In genomic region chr7:34341331-34341730, GRCh38 we compare ENCODE assay signal across 16 cellular contexts.
A peak's percentile ranks its signal among the peaks of the same experiment; 100 is the strongest.
DNase-seq lines count a peak whose midpoint lies in the region; ATAC-seq and TF ChIP-seq lines count a peak whose summit lies in the region.
"Had no signal": no experiment of that assay in that cellular context is flagged by ENCODE, and none has a peak within 500 bp of the region (broad histone marks: within the 10 kb centered on the region; RNA-seq: fewer than 3 reads in every experiment).

No MANE protein-coding gene starts in this region.

- H3K27me3 Mint-ChIP-seq in HFFc6 (ENCODE audit: insufficient read depth): peaks cover 4% of the 10 kb centered on the region
- H3K27me3 Mint-ChIP-seq: activated naive CD8-positive, alpha-beta T cell treated with anti-CD3 and anti-CD28 coated beads, Interleukin-2, amount 50 U/mL, for 24 hours had no signal

- peaks cover 44% of the 10 kb centered on the region for H3K4me1 Mint-ChIP-seq in HFFc6 (ENCODE audit: low read depth)
- H3K4me1 Mint-ChIP-seq: activated naive CD8-positive, alpha-beta T cell treated with anti-CD3 and anti-CD28 coated beads, Interleukin-2, amount 50 U/mL, for 24 hours; T-helper 17 cell had no signal

- no peak overlapping the region for H3K4me3 ChIP-seq in retinal pigment epithelial cell (ENCODE audit: low read length)

- peaks cover 16% of the 10 kb centered on the region; the same call in 1 of the 2 replicates for H3K36me3 Mint-ChIP-seq in HFFc6 (ENCODE audit: low read depth)

- H3K4me3 Mint-ChIP-seq in HFFc6: no peak overlapping the region
- H3K4me3 Mint-ChIP-seq: activated naive CD8-positive, alpha-beta T cell treated with anti-CD3 and anti-CD28 coated beads, Interleukin-2, amount 50 U/mL, for 24 hours; T-helper 17 cell had no signal

- H3K27ac ChIP-seq in RWPE1: no peak overlapping the region

- POLR2A ChIA-PET in RWPE1 (lab: Yijun Ruan, JAX; ENCODE audit: low non-redundant PET): no interaction called here

- no peak overlapping the region for H3K27ac Mint-ChIP-seq in HFFc6
- H3K27ac Mint-ChIP-seq: activated naive CD8-positive, alpha-beta T cell treated with anti-CD3 and anti-CD28 coated beads, Interleukin-2, amount 50 U/mL, for 24 hours; activated T-helper 2 cell treated with anti-CD3 and anti-CD28 coated beads, Interferon-gamma antibody, Interleukin-2, Interleukin-4, amounts not matched to agents 10 μg/mL and 5 μg/mL and 100 μg/mL, durations not matched to agents 14 hours and 24 hours and 36 hours; T-helper 17 cell had no signal

- CTCF ChIA-PET in RWPE1 (lab: Yijun Ruan, JAX): interaction anchor here (0.6 to 0.9 kb wide), 3 partner anchors 17 to 1181 kb away, joined by 3 to 5 read pairs (median 3); no protein-coding TSS in a partner anchor

- peak; percentile 9 for DNase-seq in HFFc6
- DNase-seq in RWPE1 (ENCODE audit: low spot score): peak; percentile 54
- DNase-seq in retinal pigment epithelial cell (ENCODE audit: low read depth): peak; percentile 39
- no peak for DNase-seq in DMS153 treated with DMSO at 0.1 percent for 48 hours (lab: John Stamatoyannopoulos, UW; ENCODE audit: unreplicated experiment)
- DNase-seq in stimulated activated CD4-positive, alpha-beta T cell treated with anti-CD3 and anti-CD28 coated beads, Interleukin-4, amount 100 ng/mL, for 4 hours: no peak
- DNase-seq: activated naive CD8-positive, alpha-beta T cell treated with anti-CD3 and anti-CD28 coated beads, Interleukin-2, amount 50 U/mL, for 24 hours; BE2C; HCEC 1CT; left cardiac atrium; NCI-H1436 treated with DMSO at 0.1 percent for 48 hours; NCI-H345; stimulated activated CD4-positive, alpha-beta T cell treated with anti-CD3 and anti-CD28 coated beads, Interleukin-2, amount 100 ng/mL, for 48 hours; T-helper 17 cell had no signal

- peak; percentile 41 for ATAC-seq in esophagus mucosa
- no peak for ATAC-seq in GM18511 (IDR thresholded peaks at IDR 0.05; ENCODE audit: unreplicated experiment)
- ATAC-seq: activated naive CD8-positive, alpha-beta T cell treated with anti-CD3 and anti-CD28 coated beads, Interleukin-2, amount 50 U/mL, for 24 hours; left cardiac atrium; T-helper 17 cell had no signal

- peaks cover 24% of the 10 kb centered on the region for H3K9me3 Mint-ChIP-seq in HFFc6

- TF ChIP-seq CTCF in HFFc6 (IDR thresholded peaks at IDR 0.05) (no peak), RWPE1 (conservative IDR thresholded peaks at IDR 0.05; ENCODE audit: low read depth) (no peak), retinal pigment epithelial cell (conservative IDR thresholded peaks at IDR 0.05; ENCODE audit: low read depth, low read length) (no peak)

Comparison
In these comparisons a context has a peak if more than half of its experiments do, and no peak if none do; other contexts are left out.
1. DNase-seq: peak in HFFc6 (single experiment), RWPE1 (single experiment) and retinal pigment epithelial cell (single experiment); none in DMS153 treated with DMSO at 0.1 percent for 48 hours (single experiment) and stimulated activated CD4-positive, alpha-beta T cell treated with anti-CD3 and anti-CD28 coated beads, Interleukin-4, amount 100 ng/mL, for 4 hours (0 of 2).